ENCODE assay signal across 1 cellular context in the genomic region with DNA sequence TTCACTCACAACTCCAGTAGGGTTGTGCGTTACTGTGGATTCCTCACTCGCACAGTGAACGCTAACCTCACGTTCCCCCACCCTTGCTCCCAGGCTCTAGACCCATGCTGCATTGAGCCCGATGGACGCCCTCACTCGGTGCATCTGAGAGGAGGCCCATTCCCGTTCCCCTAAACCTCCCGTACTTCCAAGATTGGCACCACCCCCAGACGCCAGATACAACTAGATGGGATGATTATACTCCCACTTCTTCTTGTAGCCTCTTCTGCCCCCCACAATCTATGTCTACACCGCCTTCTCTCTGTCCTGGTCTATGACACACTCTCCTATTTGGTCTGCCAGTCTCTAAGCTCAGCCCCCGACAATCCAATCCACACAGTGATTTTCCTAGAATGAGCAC.
TF ChIP-seq lines count a peak whose summit lies in the region.

No MANE protein-coding gene starts in this region.

TF ChIP-seq in H1, 55 proteins besides CTCF, POLR2A, EP300 and RAD21:
- TF ChIP-seq SP1 (IDR thresholded peaks at IDR 0.05; ENCODE audit: low read depth, low read length) (no peak), POLR2AphosphoS5 (IDR thresholded peaks at IDR 0.05; ENCODE audit: low read depth, low read length) (peak; percentile 33; the same call in 1 of the 2 replicates)
